Comparison of ENCODE assay signal across 21 cellular contexts in genomic region chr5:26889810-26890209, GRCh38.
DNase-seq lines count a peak whose midpoint lies in the region; TF ChIP-seq lines count a peak whose summit lies in the region.
"Had no signal": no experiment of that assay in that cellular context is flagged by ENCODE, and none has a peak within 500 bp of the region (broad histone marks: within the 10 kb centered on the region; RNA-seq: fewer than 3 reads in every experiment).

No MANE protein-coding gene starts in this region.

- H3K36me3 ChIP-seq in neural cell (ENCODE audit: insufficient read depth, low read length): no peaks in the 10 kb centered on the region
- H3K36me3 ChIP-seq: BLaER1, upper lobe of right lung had no signal

- no peaks in the 10 kb centered on the region for H3K4me1 Mint-ChIP-seq in activated CD4-positive, alpha-beta T cell treated with anti-CD3 and anti-CD28 coated beads, Interleukin-2, amount 10 ng/mL, durations not matched to agents 24 days and 14 days
- H3K4me1 Mint-ChIP-seq: stimulated activated naive CD8-positive, alpha-beta T cell treated with anti-CD3 and anti-CD28 coated beads, Interleukin-15, amount 100 ng/mL, for 72 hours had no signal

- H3K27me3 ChIP-seq in neural cell (ENCODE audit: insufficient read depth, low read depth, low read length): no peaks in the 10 kb centered on the region
- H3K27me3 ChIP-seq: BLaER1, upper lobe of right lung had no signal

- DNase-seq in NCI-H2171 treated with DMSO at 0.1 percent for 48 hours (lab: John Stamatoyannopoulos, UW) (peak; percentile 51), NCI-H2171 (lab: John Stamatoyannopoulos, UW) (no peak), NCI-H146 (lab: John Stamatoyannopoulos, UW) (peak; percentile 87), NCI-H69 (lab: John Stamatoyannopoulos, UW) (peak; percentile 80), COLO829 (ENCODE audit: low spot score) (no peak), KBM-7 (no peak)
- DNase-seq in activated CD4-positive, alpha-beta T cell treated with anti-CD3 and anti-CD28 coated beads, Interleukin-2, amount 10 ng/mL, durations not matched to agents 24 days and 14 days: no peak
- DNase-seq: 8988T; activated CD4-positive, alpha-beta memory T cell treated with anti-CD3 and anti-CD28 coated beads for 36 hours; activated T-cell treated with anti-CD3 and anti-CD28 coated beads, Interleukin-2, amount 50 U/mL, for 4 hours; HFFc6; NK-92 treated with Interleukin-12 subunit alpha and Interleukin-12 subunit beta, amount 100 ng/mL, for 24 hours; occipital lobe; stimulated activated naive CD8-positive, alpha-beta T cell treated with anti-CD3 and anti-CD28 coated beads, Interleukin-15, amount 100 ng/mL, for 72 hours; T-helper 1 cell; upper lobe of right lung had no signal

- H3K27me3 Mint-ChIP-seq in activated CD4-positive, alpha-beta T cell treated with anti-CD3 and anti-CD28 coated beads, Interleukin-2, amount 10 ng/mL, durations not matched to agents 24 days and 14 days: no peaks in the 10 kb centered on the region
- H3K27me3 Mint-ChIP-seq: activated CD4-positive, alpha-beta memory T cell treated with anti-CD3 and anti-CD28 coated beads for 36 hours; activated naive CD8-positive, alpha-beta T cell; brain; stimulated activated naive CD8-positive, alpha-beta T cell treated with anti-CD3 and anti-CD28 coated beads, Interleukin-15, amount 100 ng/mL, for 72 hours had no signal

- no peaks in the 10 kb centered on the region for H4K20me1 ChIP-seq in neural cell (ENCODE audit: insufficient read depth)
- H4K20me1 ChIP-seq: BLaER1 had no signal

- TF ChIP-seq EP300 in neural cell (conservative IDR thresholded peaks at IDR 0.05; ENCODE audit: poor library complexity, severe bottlenecking): no peak

- TF ChIP-seq CTCF in neural cell (IDR thresholded peaks at IDR 0.05; ENCODE audit: poor library complexity, severe bottlenecking): no peak

- H3K36me3 Mint-ChIP-seq in activated CD4-positive, alpha-beta T cell treated with anti-CD3 and anti-CD28 coated beads, Interleukin-2, amount 10 ng/mL, durations not matched to agents 24 days and 14 days (ENCODE audit: low read depth): no peaks in the 10 kb centered on the region
- H3K36me3 Mint-ChIP-seq: activated CD4-positive, alpha-beta memory T cell treated with anti-CD3 and anti-CD28 coated beads for 36 hours; activated naive CD8-positive, alpha-beta T cell; brain had no signal

- H3K4me2 ChIP-seq in neural cell (ENCODE audit: low read length): no peak overlapping the region
- H3K4me2 ChIP-seq: BLaER1 had no signal

- H3K9ac ChIP-seq in neural cell (ENCODE audit: low read length): no peak overlapping the region
- H3K9ac ChIP-seq: BLaER1 had no signal

- H3K4me3 ChIP-seq in neural cell (ENCODE audit: low read length): no peak overlapping the region
- H3K4me3 ChIP-seq: BLaER1, upper lobe of right lung had no signal

- no peaks in the 10 kb centered on the region for H3K9me3 ChIP-seq in neural cell (ENCODE audit: low read length)
- H3K9me3 ChIP-seq: BLaER1, upper lobe of right lung had no signal

- H2AFZ ChIP-seq in neural cell (ENCODE audit: low read depth, low read length): no peak overlapping the region

- no peaks in the 10 kb centered on the region for H3K79me2 ChIP-seq in neural cell (replicated peaks; ENCODE audit: insufficient read depth, low read length)

- H3K9me2 ChIP-seq in neural cell (ENCODE audit: insufficient read depth, low read length): no peaks in the 10 kb centered on the region

- H3K27ac ChIP-seq in neural cell (ENCODE audit: low read length): peak overlapping the region; percentile 6
- H3K27ac ChIP-seq: BLaER1, upper lobe of right lung, VCaP had no signal

- in situ Hi-C loops in KBM-7 (cut with MboI; ENCODE audit: low pct_unique_long_range_greater_than_20kb, low sequenced_read_pairs): no loop called here

- intact Hi-C loops in activated CD4-positive, alpha-beta T cell treated with anti-CD3 and anti-CD28 coated beads, Interleukin-2, amount 10 ng/mL, durations not matched to agents 24 days and 14 days (cut with micrococcal nuclease): no loop called here

- TF ChIP-seq RAD21 in neural cell (conservative IDR thresholded peaks at IDR 0.05): no peak

- no peaks in the 10 kb centered on the region for H3K9me3 Mint-ChIP-seq in activated CD4-positive, alpha-beta T cell treated with anti-CD3 and anti-CD28 coated beads, Interleukin-2, amount 10 ng/mL, durations not matched to agents 24 days and 14 days
- H3K9me3 Mint-ChIP-seq: HFFc6 had no signal

- no peaks in the 10 kb centered on the region for H3F3A ChIP-seq in neural cell (ENCODE audit: insufficient read depth, low read length, poor library complexity, severe bottlenecking)

- H3K27ac Mint-ChIP-seq in activated CD4-positive, alpha-beta T cell treated with anti-CD3 and anti-CD28 coated beads, Interleukin-2, amount 10 ng/mL, durations not matched to agents 24 days and 14 days: no peak overlapping the region
- H3K27ac Mint-ChIP-seq: activated CD4-positive, alpha-beta memory T cell treated with anti-CD3 and anti-CD28 coated beads for 36 hours; activated naive CD8-positive, alpha-beta T cell; HFFc6; stimulated activated naive CD8-positive, alpha-beta T cell treated with anti-CD3 and anti-CD28 coated beads, Interleukin-15, amount 100 ng/mL, for 72 hours had no signal

- no peak overlapping the region for H3K4me3 Mint-ChIP-seq in activated CD4-positive, alpha-beta T cell treated with anti-CD3 and anti-CD28 coated beads, Interleukin-2, amount 10 ng/mL, durations not matched to agents 24 days and 14 days
- H3K4me3 Mint-ChIP-seq: activated CD4-positive, alpha-beta memory T cell treated with anti-CD3 and anti-CD28 coated beads for 36 hours; activated naive CD8-positive, alpha-beta T cell; activated T-cell treated with anti-CD3 and anti-CD28 coated beads, Interleukin-2, amount 50 U/mL, for 4 hours; HFFc6; stimulated activated naive CD8-positive, alpha-beta T cell treated with anti-CD3 and anti-CD28 coated beads, Interleukin-15, amount 100 ng/mL, for 72 hours had no signal

TF ChIP-seq in neural cell, 6 proteins besides CTCF, POLR2A, EP300 and RAD21:
- TF ChIP-seq REST (IDR thresholded peaks at IDR 0.05; ENCODE audit: borderline replicate concordance) (no peak), POLR2AphosphoS5 (IDR thresholded peaks at IDR 0.05) (peak; percentile 66), MXI1 (conservative IDR thresholded peaks at IDR 0.05; ENCODE audit: poor library complexity, severe bottlenecking) (no peak), EZH2 (IDR thresholded peaks at IDR 0.05; ENCODE audit: borderline replicate concordance, insufficient read depth, low read length, poor library complexity, severe bottlenecking) (no peak), TAF1 (IDR thresholded peaks at IDR 0.05; ENCODE audit: low read depth) (no peak), SMC3 (conservative IDR thresholded peaks at IDR 0.05; ENCODE audit: poor library complexity) (no peak)

Comparison
In these comparisons a context has a peak if more than half of its experiments do, and no peak if none do; other contexts are left out.
1. DNase-seq: peak in NCI-H2171 treated with DMSO at 0.1 percent for 48 hours (single experiment), NCI-H146 (single experiment) and NCI-H69 (single experiment); none in NCI-H2171 (single experiment), COLO829 (single experiment), activated CD4-positive, alpha-beta T cell treated with anti-CD3 and anti-CD28 coated beads, Interleukin-2, amount 10 ng/mL, durations not matched to agents 24 days and 14 days (single experiment) and KBM-7 (single experiment).